In genomic region chr19:15107056-15108010, GRCh38 we compare ENCODE assay signal across 8 cellular contexts. TPM values are rescaled to one million over a fixed set of nuclear protein-coding genes. Genes with fewer than 3 reads are reported as not detected.
DNase-seq lines count a peak whose midpoint lies in the region; ATAC-seq and TF ChIP-seq lines count a peak whose summit lies in the region.

TSS of gene SYDE1 (plus strand) at chr19:15107401. CDS start at chr19:15107434, 33 bp downstream.

- H3K27ac ChIP-seq in ACC112 (ENCODE audit: low read depth, low read length) (peak within 1 kb of the TSS; percentile 60), smooth muscle cell (ENCODE audit: low read depth) (peak within 1 kb of the TSS; percentile 92)

- H3K4me2 ChIP-seq in smooth muscle cell: peak within 1 kb of the TSS; percentile 92

- ATAC-seq in GM18505 (IDR thresholded peaks at IDR 0.05; ENCODE audit: unreplicated experiment) (no peak), GM21423 (IDR thresholded peaks at IDR 0.05; ENCODE audit: unreplicated experiment) (no peak)

- H3K27me3 Mint-ChIP-seq in MCF 10A (ENCODE audit: insufficient read depth, unreplicated experiment): no peaks in the 10 kb centered on the region
- H3K27me3 Mint-ChIP-seq in immature natural killer cell (ENCODE audit: low read depth in 3 of 3): peaks cover 17 to 31% (median 17%) of the 10 kb centered on the region in 3 donors

- peaks cover 16% of the 10 kb centered on the region for H3K36me3 Mint-ChIP-seq in MCF 10A (ENCODE audit: insufficient read depth, unreplicated experiment)
- H3K36me3 Mint-ChIP-seq in immature natural killer cell: peaks cover 4 to 17% (median 10%) of the 10 kb centered on the region in 3 donors

- POLR2A ChIA-PET in MCF 10A (lab: Yijun Ruan, JAX): interaction anchor here (0.9 to 1.2 kb wide), 3 partner anchors 17 to 19 kb away, joined by 3 to 4 read pairs (median 3); no protein-coding TSS in a partner anchor

- peaks cover 3% of the 10 kb centered on the region for H3K9me3 ChIP-seq in smooth muscle cell (replicated peaks; ENCODE audit: low read depth)

- H3K4me1 ChIP-seq in ACC112 (ENCODE audit: control insufficient read depth, insufficient read depth, low read length, unreplicated experiment) (peaks cover 7% of the 10 kb centered on the region), smooth muscle cell (ENCODE audit: low read depth) (peaks cover 11% of the 10 kb centered on the region)

- H3K27me3 ChIP-seq in ACC112 (ENCODE audit: insufficient read depth, low read length) (no peaks in the 10 kb centered on the region), smooth muscle cell (ENCODE audit: low read depth) (no peaks in the 10 kb centered on the region)

- H3K4me3 Mint-ChIP-seq in MCF 10A (ENCODE audit: unreplicated experiment) (peak within 1 kb of the TSS; percentile 78), immature natural killer cell (peak within 1 kb of the TSS in 4 of 5 donors; percentile 50 to 63 (median 54))

- H3K27ac Mint-ChIP-seq in MCF 10A (ENCODE audit: low read depth, unreplicated experiment): peak within 1 kb of the TSS; percentile 88
- H3K27ac Mint-ChIP-seq in immature natural killer cell: no peak within 1 kb of the TSS

- TF ChIP-seq POLR2A in GM18505 (IDR thresholded peaks at IDR 0.05; ENCODE audit: borderline replicate concordance, extremely low read depth, insufficient read depth, insufficient read length): no peak

- intact Hi-C loops in MCF 10A (cut with micrococcal nuclease): loop anchor here (2.0 kb wide), 1 partner anchor 729 kb away; no protein-coding TSS in a partner anchor

- no peaks in the 10 kb centered on the region for H4K20me1 ChIP-seq in smooth muscle cell (ENCODE audit: low read depth)

- DNase-seq in HuH-7.5 (ENCODE audit: low spot score) (peak; percentile 73), MCF 10A (ENCODE audit: unreplicated experiment) (peak; percentile 46), immature natural killer cell (no peak), smooth muscle cell (lab: John Stamatoyannopoulos, UW; ENCODE audit: unreplicated experiment) (peak; percentile 45), superior temporal gyrus (ENCODE audit: extremely low spot score) (no peak)

- CTCF ChIA-PET in MCF 10A (lab: Yijun Ruan, JAX): interaction anchor here (0.8 kb wide), 1 partner anchor 17 kb away, joined by 3 read pairs; no protein-coding TSS in a partner anchor

- TF ChIP-seq CTCF in MCF 10A (IDR thresholded peaks at IDR 0.05; ENCODE audit: unreplicated experiment) (no peak), smooth muscle cell (IDR thresholded peaks at IDR 0.05; ENCODE audit: borderline replicate concordance, insufficient read depth, poor library complexity, severe bottlenecking) (no peak)

- H3K4me1 Mint-ChIP-seq in MCF 10A (ENCODE audit: insufficient read depth, unreplicated experiment): peaks cover 15% of the 10 kb centered on the region
- H3K4me1 Mint-ChIP-seq in immature natural killer cell: peaks cover 7 to 12% of the 10 kb centered on the region in 2 donors

- H3K4me3 ChIP-seq in ACC112 (ENCODE audit: low read depth, low read length) (peak within 1 kb of the TSS; percentile 95), smooth muscle cell (peak within 1 kb of the TSS; percentile 99)

- peak within 1 kb of the TSS; percentile 94 for H3K9ac ChIP-seq in smooth muscle cell (ENCODE audit: low read depth)

- peaks cover 5% of the 10 kb centered on the region for H3F3A ChIP-seq in smooth muscle cell (ENCODE audit: low read depth)

- H3K79me2 ChIP-seq in ACC112 (ENCODE audit: control insufficient read depth, insufficient read depth, low read length, unreplicated experiment) (peaks cover 17% of the 10 kb centered on the region), smooth muscle cell (ENCODE audit: low read depth) (peaks cover 25% of the 10 kb centered on the region)

- H2AFZ ChIP-seq in ACC112 (ENCODE audit: low read length, unreplicated experiment) (peak within 1 kb of the TSS; percentile 83), smooth muscle cell (ENCODE audit: low read depth) (peak within 1 kb of the TSS; percentile 89)

- no TSS peak for BruUV-seq in MCF 10A (replicated peaks; lab: Mats Ljungman, UMichigan)

- H3K36me3 ChIP-seq in ACC112 (ENCODE audit: insufficient read depth, low read length): 0 out of 2 replicates have a peak, but pooled peaks cover 4% of the 10 kb centered on the region
- H3K36me3 ChIP-seq in smooth muscle cell (ENCODE audit: low read depth): no peaks in the 10 kb centered on the region

- 2% methylated on average over 42 of the region's 78 CpGs for WGBS in smooth muscle cell (ENCODE audit: low lambda C conversion rate)

- H3K9me3 Mint-ChIP-seq in MCF 10A (ENCODE audit: unreplicated experiment): peaks cover 13% of the 10 kb centered on the region
- H3K9me3 Mint-ChIP-seq in immature natural killer cell: peaks cover 8 to 19% (median 13%) of the 10 kb centered on the region in 6 donors

RNA-seq across cellular contexts. Expression of gene SYDE1, which starts in this region (rescaled TPM):
- total RNA-seq in MCF 10A (2022) (22.6 and 24.2 TPM in 2 replicates), smooth muscle cell (27.6 and 39.3 TPM in 2 replicates)
- polyA plus RNA-seq in immature natural killer cell (not detected), smooth muscle cell (42.2 and 51.6 TPM in 2 replicates)

Comparison
In these comparisons a context has a peak if more than half of its experiments do, and no peak if none do; other contexts are left out.
1. RNA of gene SYDE1 (polyA plus RNA-seq): 42.2 to 51.6 TPM in smooth muscle cell; not detected in immature natural killer cell; every median in the first group is over 10 times any median in the second.
2. DNase-seq: peak in HuH-7.5 (single experiment), MCF 10A (single experiment) and smooth muscle cell (single experiment); none in immature natural killer cell (0 of 3) and superior temporal gyrus (single experiment).